10 cellular contexts compared by ENCODE assay signal in genomic region chr11:64867748-64868462, GRCh38. TPM values are rescaled to one million over a fixed set of nuclear protein-coding genes. Genes with fewer than 3 reads are reported as not detected.
DNase-seq lines count a peak whose midpoint lies in the region; ATAC-seq and TF ChIP-seq lines count a peak whose summit lies in the region.
"Had no signal": no experiment of that assay in that cellular context is flagged by ENCODE, and none has a peak within 500 bp of the region (broad histone marks: within the 10 kb centered on the region; RNA-seq: fewer than 3 reads in every experiment).

No MANE protein-coding gene starts in this region.

- no peak overlapping the region for H2AFZ ChIP-seq in HCT116 (ENCODE audit: low read depth, low read length, poor library complexity, severe bottlenecking)

- no peak overlapping the region for H3K4me3 ChIP-seq in HCT116 (replicated peaks in 1 of 2; ENCODE audit: low read depth in 1 of 2, low read length in 2 of 2)
- peak overlapping the region; percentile 15 for H3K4me3 ChIP-seq in WI38 (ENCODE audit: low read depth, low read length)
- H3K4me3 ChIP-seq in esophagus squamous epithelium, result peak overlapping the region in 1 of 4 donors; percentile 45
- H3K4me3 ChIP-seq: left lung had no signal

- no peak overlapping the region for H3K27ac Mint-ChIP-seq in WTC11

- peaks cover 98% of the 10 kb centered on the region for H3K79me2 ChIP-seq in HCT116 (ENCODE audit: insufficient read depth, low read length)

- H3K9me3 ChIP-seq in HCT116 (ENCODE audit: control insufficient read depth in 1 of 2, insufficient read depth in 1 of 2, low read depth in 1 of 2, low read length in 2 of 2), result no peaks in the 10 kb centered on the region
- no peaks in the 10 kb centered on the region for H3K9me3 ChIP-seq in esophagus squamous epithelium
- H3K9me3 ChIP-seq: left lung had no signal

- no peak for TF ChIP-seq POLR2A in HCT116 (IDR thresholded peaks at IDR 0.05; ENCODE audit: borderline replicate concordance, extremely low read depth, insufficient read depth, insufficient read length)
- no peak for TF ChIP-seq POLR2A in esophagus squamous epithelium (IDR thresholded peaks at IDR 0.05)

- no peaks in the 10 kb centered on the region for H3K9me2 ChIP-seq in HCT116 (ENCODE audit: insufficient read depth)

- BruUV-seq in HCT116 (replicated peaks; lab: Mats Ljungman, UMichigan), result no TSS peak

- intact Hi-C loops in HCT116 (cut with micrococcal nuclease) (no loop called here), esophagus squamous epithelium (cut with DNase I) (no loop called here)

- TF ChIP-seq RAD21 in HCT116 (IDR thresholded peaks at IDR 0.05; ENCODE audit: low read depth), result no peak

- DNase-seq in HCT116 (ENCODE audit: low read depth, low spot score) (no peak), esophagus squamous epithelium (lab: John Stamatoyannopoulos, UW) (no peak), DMS 273 (lab: John Stamatoyannopoulos, UW; ENCODE audit: unreplicated experiment) (no peak), WTC11 (ENCODE audit: low spot score) (no peak)
- peak; percentile 58 for DNase-seq in stimulated activated CD8-positive, alpha-beta memory T cell treated with anti-CD3 and anti-CD28 coated beads, Interleukin-4, amount 100 ng/mL, for 48 hours
- DNase-seq: left lung, NCI-H2081 treated with DMSO at 0.1 percent for 48 hours had no signal

- no peaks in the 10 kb centered on the region for H3K9me3 Mint-ChIP-seq in WTC11
- H3K9me3 Mint-ChIP-seq: dendritic cell treated with granulocyte-macrophage colony-stimulating factor and Interleukin-4, amounts not matched to agents 40 ng/mL and 50 ng/mL, for 4 days had no signal

- WGBS in esophagus squamous epithelium, 2 donors, result 69% methylated on average over 9 to 14 of the region's 28 CpGs

- CTCF ChIA-PET in HCT116 (lab: Charles Lee) (interaction anchor here (1.5 kb wide), 1 partner anchor 19 kb away, joined by 3 read pairs; no protein-coding TSS in a partner anchor), WTC11 (lab: Charles Lee) (interaction anchor here (1.3 to 4.9 kb wide), 6 partner anchors 10 to 129 kb away, joined by 3 to 61 read pairs (median 14); partner anchors contain the start of genes BATF2 and EHD1)

- no peaks in the 10 kb centered on the region for H3K36me3 Mint-ChIP-seq in WTC11

- H3K9ac ChIP-seq in HCT116 (ENCODE audit: low read length), result no peak overlapping the region; the same call in 1 of the 2 replicates

- H3K4me1 ChIP-seq in HCT116 (ENCODE audit: control insufficient read depth in 1 of 2, insufficient read depth in 2 of 2, low read length in 2 of 2) (peaks cover 6 to 82% of the 10 kb centered on the region in 2 experiments; a peak in 3 of 4 replicates), esophagus squamous epithelium (peaks cover 62 to 100% (median 87%) of the 10 kb centered on the region in 3 donors)

- H3K27ac ChIP-seq in HCT116 (ENCODE audit: low read depth, low read length) (peak overlapping the region; percentile 29; the same call in 1 of the 2 replicates), esophagus squamous epithelium (peak overlapping the region; percentile 63 to 92 (median 82))

- H3K4me2 ChIP-seq in HCT116 (ENCODE audit: low read length), result peak overlapping the region; percentile 28

- no peaks in the 10 kb centered on the region for H3K27me3 Mint-ChIP-seq in WTC11 (ENCODE audit: low read depth)

- POLR2A ChIA-PET in HCT116 (lab: Charles Lee), result interaction anchor here (1.0 kb wide), 1 partner anchor 9 kb away, joined by 4 read pairs; no protein-coding TSS in a partner anchor
- POLR2A ChIA-PET in WTC11 (lab: Charles Lee), result no interaction called here

- ATAC-seq in HCT116 (0 out of 2 replicates have a peak, but pooled peaks have one; percentile 12), HG03521 (IDR thresholded peaks at IDR 0.05; ENCODE audit: unreplicated experiment) (no peak), WTC11 (no peak)

- no peaks in the 10 kb centered on the region for H4K20me1 ChIP-seq in HCT116 (ENCODE audit: insufficient read depth)

- RAD21 ChIA-PET in HCT116 (lab: Charles Lee; ENCODE audit: low non-redundant PET in 1 of 2, low total read pairs in 2 of 2, uncharacterized antibody in 2 of 2, unreplicated experiment in 2 of 2), result no interaction called here

- H3K4me3 Mint-ChIP-seq in WTC11, result no peak overlapping the region
- H3K4me3 Mint-ChIP-seq: dendritic cell treated with granulocyte-macrophage colony-stimulating factor and Interleukin-4, amounts not matched to agents 40 ng/mL and 50 ng/mL, for 4 days had no signal

- H3K36me3 ChIP-seq in HCT116 (ENCODE audit: control insufficient read depth in 1 of 2, insufficient read depth in 2 of 2, low read length in 2 of 2) (peaks cover 17 to 32% of the 10 kb centered on the region in 2 experiments; a peak in 3 of 4 replicates), esophagus squamous epithelium (peaks cover 0 to 23% (median 5%) of the 10 kb centered on the region in 3 donors)

- H3K4me1 Mint-ChIP-seq in WTC11, result peaks cover 12% of the 10 kb centered on the region

- H3K27me3 ChIP-seq in HCT116 (ENCODE audit: insufficient read depth, low read length), result no peaks in the 10 kb centered on the region
- no peaks in the 10 kb centered on the region for H3K27me3 ChIP-seq in esophagus squamous epithelium
- H3K27me3 ChIP-seq: left lung had no signal

- no peak for TF ChIP-seq CTCF in HCT116 (IDR thresholded peaks at IDR 0.05 in 2 of 3, conservative IDR thresholded peaks at IDR 0.05 in 1 of 3; ENCODE audit: borderline replicate concordance in 1 of 3, insufficient read depth in 1 of 3, low read depth in 2 of 3, low read length in 2 of 3)
- TF ChIP-seq CTCF in WI38 (IDR thresholded peaks at IDR 0.05; ENCODE audit: low read depth, low read length), result no peak
- no peak for TF ChIP-seq CTCF in esophagus squamous epithelium (IDR thresholded peaks at IDR 0.05)
- no peak for TF ChIP-seq CTCF in WTC11 (IDR thresholded peaks at IDR 0.05)

TF ChIP-seq in HCT116, 20 proteins besides CTCF, POLR2A, EP300 and RAD21 (continues in another document):
- no peak for TF ChIP-seq EZH2phosphoT487 (IDR thresholded peaks at IDR 0.05; ENCODE audit: borderline replicate concordance)
- no peak for TF ChIP-seq YY1 (IDR thresholded peaks at IDR 0.05; ENCODE audit: extremely low read depth, insufficient replicate concordance, low read depth, low read length)
- no peak for TF ChIP-seq EZH2 (IDR thresholded peaks at IDR 0.05)
- TF ChIP-seq ELF1 (IDR thresholded peaks at IDR 0.05; ENCODE audit: borderline replicate concordance, low read depth), result no peak
- no peak for TF ChIP-seq JUND (IDR thresholded peaks at IDR 0.05)
- TF ChIP-seq CEBPB (IDR thresholded peaks at IDR 0.05; ENCODE audit: low read depth), result no peak
- TF ChIP-seq ZNF274 (IDR thresholded peaks at IDR 0.05; ENCODE audit: low read depth, low read length), result no peak
- no peak for TF ChIP-seq EGR1 (IDR thresholded peaks at IDR 0.05; ENCODE audit: low read depth)
- TF ChIP-seq SRF (IDR thresholded peaks at IDR 0.05; ENCODE audit: low read depth), result no peak
- TF ChIP-seq SP1 (IDR thresholded peaks at IDR 0.05; ENCODE audit: low read depth), result no peak

TF ChIP-seq in WTC11, 78 proteins besides CTCF, POLR2A, EP300 and RAD21:
- TF ChIP-seq RELA (CRISPR knock-in tag; IDR thresholded peaks at IDR 0.05; ENCODE audit: borderline replicate concordance), result no peak
- TF ChIP-seq ETV6 (CRISPR knock-in tag; IDR thresholded peaks at IDR 0.05), result no peak

RNA-seq across cellular contexts. Expression of gene EHD1, which starts 10.5 kb away (rescaled TPM):
- 48.1 TPM for total RNA-seq in HCT116 (2021; ENCODE audit: unreplicated experiment)
- 43.5 and 70.0 TPM in 2 replicates for polyA plus RNA-seq in HCT116 (2012)
- 10 to 100 TPM; 29.5 to 44.0 (median 31.8) TPM for total RNA-seq in esophagus squamous epithelium
- total RNA-seq in WTC11 (2021), result 29.9 to 38.1 TPM (median 35.2 TPM) in 3 replicates

RNA-seq across cellular contexts. Expression of gene CDC42BPG, which starts 23.5 kb away (rescaled TPM):
- total RNA-seq in HCT116 (2021; ENCODE audit: unreplicated experiment) (30.1 TPM), esophagus squamous epithelium (10 to 100 TPM; 16.4 to 48.5 (median 25.0) TPM), WTC11 (2021) (14.9 to 21.6 TPM (median 17.3 TPM) in 3 replicates)
- 19.3 TPM in 2 replicates for polyA plus RNA-seq in HCT116 (2012)

RNA-seq across cellular contexts. Expression of gene ATG2A, which starts 49.1 kb away (rescaled TPM):
- 24.7 TPM for total RNA-seq in HCT116 (2021; ENCODE audit: unreplicated experiment)
- 16.7 and 18.3 TPM in 2 replicates for polyA plus RNA-seq in HCT116 (2012)
- 10 to 100 TPM; 14.1 to 26.1 (median 19.6) TPM for total RNA-seq in esophagus squamous epithelium
- total RNA-seq in WTC11 (2021), result 25.2 to 31.4 TPM (median 27.6 TPM) in 3 replicates

RNA-seq across cellular contexts. Expression of gene PPP2R5B, which starts 56.6 kb away (rescaled TPM):
- total RNA-seq in HCT116 (2021; ENCODE audit: unreplicated experiment) (10.9 TPM), esophagus squamous epithelium (10 to 100 TPM in 1 of 4 donors, 1 to 10 TPM in 3; 7.7 to 10.5 (median 8.6) TPM), WTC11 (2021) (8.7 to 10.2 TPM (median 9.1 TPM) in 3 replicates)
- 14.2 and 15.1 TPM in 2 replicates for polyA plus RNA-seq in HCT116 (2012)

RNA-seq across cellular contexts. Expression of gene MEN1, which starts 57.6 kb away (rescaled TPM):
- total RNA-seq in HCT116 (2021; ENCODE audit: unreplicated experiment), result 62.1 TPM
- 46.8 and 54.0 TPM in 2 replicates for polyA plus RNA-seq in HCT116 (2012)
- 10 to 100 TPM; 14.9 to 23.3 (median 17.0) TPM for total RNA-seq in esophagus squamous epithelium
- total RNA-seq in WTC11 (2021), result 47.1 to 53.3 TPM (median 51.2 TPM) in 3 replicates
